Comparison of ENCODE assay signal across 8 cellular contexts in genomic region chr4:182938213-182938645, GRCh38. TPM values are rescaled to one million over a fixed set of nuclear protein-coding genes. Genes with fewer than 3 reads are reported as not detected.
DNase-seq lines count a peak whose midpoint lies in the region; ATAC-seq and TF ChIP-seq lines count a peak whose summit lies in the region.

No MANE protein-coding gene starts in this region.

- ATAC-seq in GM18858 (IDR thresholded peaks at IDR 0.05; ENCODE audit: unreplicated experiment) (peak; percentile 90), HG03025 (IDR thresholded peaks at IDR 0.05; ENCODE audit: low FRiP score, unreplicated experiment) (peak; percentile 97)

- DNase-seq in AG09319 (ENCODE audit: extremely low read depth, low read depth) (no peak), NCI-H345 treated with DMSO at 0.1 percent for 48 hours (lab: John Stamatoyannopoulos, UW; ENCODE audit: unreplicated experiment) (peak; percentile 62), coronary artery (ENCODE audit: low spot score) (peak; percentile 79), lung microvascular endothelial cell (ENCODE audit: low read depth in 2 of 2) (peak; percentile 73 to 81)
- DNase-seq in activated CD4-positive, alpha-beta T cell treated with anti-CD3 and anti-CD28 coated beads for 48 hours: peak; percentile 81
- peak; percentile 45 to 55 for DNase-seq in stimulated activated CD8-positive, alpha-beta memory T cell treated with anti-CD3 and anti-CD28 coated beads, Interleukin-15, amount 100 ng/mL, for 48 hours (ENCODE audit: low read depth in 2 of 2)

- TF ChIP-seq CTCF in AG09319 (IDR thresholded peaks at IDR 0.05; ENCODE audit: low read depth, low read length) (peak; percentile 96), coronary artery (IDR thresholded peaks at IDR 0.05) (peak; percentile 83)

- H3K4me3 ChIP-seq in coronary artery: no peak overlapping the region

- no peak overlapping the region for H3K27ac ChIP-seq in coronary artery

RNA-seq across cellular contexts. Expression of gene DCTD, which starts 21.0 kb away (rescaled TPM):
- total RNA-seq in lung microvascular endothelial cell: 53.0 and 67.5 TPM in 2 replicates
